Comparison of ENCODE assay signal across 15 cellular contexts in genomic region chr12:88520436-88520820, GRCh38. TPM values are rescaled to one million over a fixed set of nuclear protein-coding genes. Genes with fewer than 3 reads are reported as not detected.
DNase-seq lines count a peak whose midpoint lies in the region; ATAC-seq and TF ChIP-seq lines count a peak whose summit lies in the region.
"Had no signal": no experiment of that assay in that cellular context is flagged by ENCODE, and none has a peak within 500 bp of the region (broad histone marks: within the 10 kb centered on the region; RNA-seq: fewer than 3 reads in every experiment).

No MANE protein-coding gene starts in this region.

- H3K9me3 Mint-ChIP-seq in Calu3 (ENCODE audit: low read depth, unreplicated experiment) (no peaks in the 10 kb centered on the region), natural killer cell (peaks cover 0 to 3% of the 10 kb centered on the region in 2 donors)

- H3K4me1 Mint-ChIP-seq in Calu3 (ENCODE audit: low read depth, unreplicated experiment), result peaks cover 22% of the 10 kb centered on the region
- H3K4me1 Mint-ChIP-seq in natural killer cell, result no peaks in the 10 kb centered on the region

- no peaks in the 10 kb centered on the region for H3K27me3 ChIP-seq in RWPE2 (ENCODE audit: insufficient read depth, poor library complexity, severe bottlenecking)

- ATAC-seq in RWPE2 (ENCODE audit: low read depth) (peak; percentile 17; the same call in 2 of the 3 replicates), sciatic nerve (peak; percentile 48), natural killer cell (no peak)
- ATAC-seq: PC-3 had no signal

- H3K27ac Mint-ChIP-seq in Calu3 (ENCODE audit: unreplicated experiment) (peak overlapping the region; percentile 48), natural killer cell (no peak overlapping the region)

- no peaks in the 10 kb centered on the region for H3K9me3 ChIP-seq in RWPE2 (ENCODE audit: severe bottlenecking)
- H3K9me3 ChIP-seq: Caco-2, SK-N-SH had no signal

- intact Hi-C loops in Calu3 (cut with micrococcal nuclease; ENCODE audit: unreplicated experiment) (no loop called here), sciatic nerve (cut with DNase I) (no loop called here), natural killer cell (cut with micrococcal nuclease) (no loop called here)

- TF ChIP-seq CTCF in Calu3 (IDR thresholded peaks at IDR 0.05; ENCODE audit: unreplicated experiment) (no peak), RWPE2 (IDR thresholded peaks at IDR 0.05; ENCODE audit: poor library complexity, severe bottlenecking) (no peak), natural killer cell (IDR thresholded peaks at IDR 0.05) (no peak)

- H3K36me3 Mint-ChIP-seq in Calu3 (ENCODE audit: insufficient read depth, unreplicated experiment) (no peaks in the 10 kb centered on the region), natural killer cell (no peaks in the 10 kb centered on the region)

- H3K27me3 Mint-ChIP-seq in Calu3 (ENCODE audit: unreplicated experiment) (no peaks in the 10 kb centered on the region), natural killer cell (ENCODE audit: low read depth in 2 of 2) (no peaks in the 10 kb centered on the region)

- H3K4me3 Mint-ChIP-seq in Calu3 (ENCODE audit: low read depth, unreplicated experiment), result no peak overlapping the region
- no peak overlapping the region for H3K4me3 Mint-ChIP-seq in natural killer cell

- CTCF ChIA-PET in Calu3 (lab: Charles Lee), result no interaction called here

- no peak overlapping the region for H3K4me3 ChIP-seq in RWPE2 (ENCODE audit: severe bottlenecking)

- no peak for DNase-seq in Calu3
- no peak for DNase-seq in RWPE2 (ENCODE audit: low spot score)
- peak; percentile 35 for DNase-seq in fibroblast of peridontal ligament (ENCODE audit: extremely low read depth)
- no peak for DNase-seq in sciatic nerve (ENCODE audit: low spot score)
- DNase-seq in substantia nigra (lab: John Stamatoyannopoulos, UW), result no peak
- DNase-seq in activated naive CD4-positive, alpha-beta T cell treated with anti-CD3 and anti-CD28 coated beads, Interleukin-2, amount 50 U/mL, for 16 hours, result no peak
- no peak for DNase-seq in natural killer cell
- DNase-seq: Caco-2, DMS53, GOT3, KBM-7, NCI-H1092, PC-3, SK-N-SH had no signal

- no peaks in the 10 kb centered on the region for H3K36me3 ChIP-seq in RWPE2 (ENCODE audit: low read depth)

- BruUV-seq in Calu3 (replicated peaks; lab: Mats Ljungman, UMichigan), result no TSS peak

- H3K4me1 ChIP-seq in RWPE2 (ENCODE audit: insufficient read depth, poor library complexity, severe bottlenecking), result peaks cover 19% of the 10 kb centered on the region

- H3K27ac ChIP-seq in RWPE2 (ENCODE audit: poor library complexity, severe bottlenecking) (peak overlapping the region; percentile 16), substantia nigra (ENCODE audit: low read depth, low read length, poor library complexity, severe bottlenecking) (no peak overlapping the region)
- H3K27ac ChIP-seq: C4-2B had no signal

RNA-seq across cellular contexts. Expression of gene KITLG, which starts 59.8 kb away (rescaled TPM):
- total RNA-seq in Calu3 (2022), result 29.9 and 34.5 TPM in 2 replicates
- 32.1 TPM for total RNA-seq in sciatic nerve
- not detected for total RNA-seq in natural killer cell

Comparison
In these comparisons a context has a peak if more than half of its experiments do, and no peak if none do; other contexts are left out.
1. ATAC-seq: peak in RWPE2 (single experiment) and sciatic nerve (single experiment); none in natural killer cell (0 of 3).
2. RNA of gene KITLG, which starts 59.8 kb away (total RNA-seq): 32.1 TPM in sciatic nerve (single experiment) and 29.9 to 34.5 TPM in Calu3; not detected in natural killer cell; every median in the first group is over 10 times any median in the second.